Comparison of ENCODE assay signal across 8 cellular contexts in the genomic region with DNA sequence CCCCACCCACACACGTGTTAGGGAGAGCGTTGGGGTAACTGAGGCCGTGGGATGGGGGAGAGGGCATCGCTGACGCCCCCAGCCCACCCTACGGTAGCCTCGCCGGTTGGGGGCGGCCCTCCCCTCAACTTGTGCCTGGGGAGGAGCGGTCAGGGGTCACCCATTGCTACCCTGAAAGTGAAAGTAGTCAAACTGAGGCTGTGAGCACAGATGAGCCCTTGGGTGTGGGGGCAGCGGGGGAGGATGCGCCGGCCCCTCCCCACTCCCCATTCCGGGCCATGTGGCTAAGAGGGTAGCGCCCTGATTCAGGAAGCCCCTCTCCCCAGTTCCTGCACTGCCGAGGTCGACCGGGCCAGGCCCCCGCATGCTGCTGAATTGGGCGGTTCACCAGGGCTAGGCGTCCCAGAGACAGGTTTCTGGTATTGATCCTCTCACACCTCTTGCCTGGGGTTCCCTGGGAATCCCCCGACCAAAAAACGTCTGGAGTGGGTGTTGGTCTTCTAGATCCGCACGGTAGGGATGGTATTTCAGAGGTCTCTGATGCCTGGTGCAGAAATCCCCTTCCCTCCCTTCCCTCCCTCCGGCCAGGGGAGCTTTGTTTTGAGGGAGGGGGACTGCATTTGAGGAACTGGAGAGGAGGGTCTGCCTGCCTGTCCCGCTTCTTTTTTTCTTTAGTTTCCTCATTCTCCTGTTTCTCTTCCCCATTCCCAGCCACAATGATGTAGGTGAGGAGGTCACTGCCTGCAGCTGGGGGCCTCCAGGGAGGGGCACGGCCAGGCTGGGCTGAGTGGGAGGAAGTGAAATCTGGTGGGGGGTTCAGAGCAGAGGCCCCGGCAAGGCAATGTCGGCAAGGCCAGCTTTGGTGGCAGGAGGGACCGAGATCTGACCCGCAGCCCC.
DNase-seq lines count a peak whose midpoint lies in the region; ATAC-seq and FAIRE-seq lines count a peak whose summit lies in the region.

No MANE protein-coding gene starts in this region.

- no peaks in the 10 kb centered on the region for H3K36me3 Mint-ChIP-seq in memory B cell

- peak overlapping the region; percentile 84 for H3K4me3 Mint-ChIP-seq in memory B cell
- peak overlapping the region; percentile 89 to 98 for H3K4me3 Mint-ChIP-seq in stimulated activated naive CD8-positive, alpha-beta T cell treated with anti-CD3 and anti-CD28 coated beads, Interleukin-15, amount 100 ng/mL, for 72 hours

- no peaks in the 10 kb centered on the region for H3K9me3 Mint-ChIP-seq in memory B cell
- no peaks in the 10 kb centered on the region for H3K9me3 Mint-ChIP-seq in stimulated activated naive CD8-positive, alpha-beta T cell treated with anti-CD3 and anti-CD28 coated beads, Interleukin-15, amount 100 ng/mL, for 72 hours

- peak; percentile 45 for FAIRE-seq in GM19239 (lab: Jason Lieb, UNC)

- peaks cover 48% of the 10 kb centered on the region for H3K4me1 Mint-ChIP-seq in memory B cell
- peaks cover 73% of the 10 kb centered on the region for H3K4me1 Mint-ChIP-seq in stimulated activated naive CD8-positive, alpha-beta T cell treated with anti-CD3 and anti-CD28 coated beads, Interleukin-15, amount 100 ng/mL, for 72 hours

- peak overlapping the region; percentile 79 for H3K27ac ChIP-seq in caudate nucleus (ENCODE audit: low read depth, low read length)

- no peaks in the 10 kb centered on the region for H3K27me3 Mint-ChIP-seq in memory B cell
- H3K27me3 Mint-ChIP-seq in stimulated activated naive CD8-positive, alpha-beta T cell treated with anti-CD3 and anti-CD28 coated beads, Interleukin-15, amount 100 ng/mL, for 72 hours, result no peaks in the 10 kb centered on the region

- DNase-seq in GM19239 (ENCODE audit: insufficient read length, low spot score) (no peak), T-helper 1 cell (peak; percentile 37 to 55 (median 45)), caudate nucleus (lab: John Stamatoyannopoulos, UW) (peak in 17 of 61 donors; percentile 7 to 50 (median 27)), memory B cell (ENCODE audit: low spot score in 2 of 2) (peak; percentile 47 to 53), NCI-H2227 (lab: John Stamatoyannopoulos, UW; ENCODE audit: unreplicated experiment) (no peak), NCI-H1930 (lab: John Stamatoyannopoulos, UW) (no peak)
- peak in 1 of 2 donors; percentile 76 for DNase-seq in stimulated activated naive CD8-positive, alpha-beta T cell treated with anti-CD3 and anti-CD28 coated beads, Interleukin-15, amount 100 ng/mL, for 72 hours

- ATAC-seq in memory B cell (ENCODE audit: low read depth) (peak; percentile 11), HG02759 (IDR thresholded peaks at IDR 0.05; ENCODE audit: unreplicated experiment) (no peak)
- peak; percentile 10 for ATAC-seq in stimulated activated naive CD8-positive, alpha-beta T cell treated with anti-CD3 and anti-CD28 coated beads, Interleukin-15, amount 100 ng/mL, for 72 hours

- H3K27ac Mint-ChIP-seq in memory B cell, result peak overlapping the region; percentile 93
- H3K27ac Mint-ChIP-seq in stimulated activated naive CD8-positive, alpha-beta T cell treated with anti-CD3 and anti-CD28 coated beads, Interleukin-15, amount 100 ng/mL, for 72 hours, result peak overlapping the region; percentile 97 to 98

Comparison
In these comparisons a context has a peak if more than half of its experiments do, and no peak if none do; other contexts are left out.
1. DNase-seq: peak in T-helper 1 cell (5 of 5) and memory B cell (2 of 2); none in GM19239 (single experiment), NCI-H2227 (single experiment) and NCI-H1930 (0 of 2).